Comparison of ENCODE assay signal across 28 cellular contexts in the genomic region with DNA sequence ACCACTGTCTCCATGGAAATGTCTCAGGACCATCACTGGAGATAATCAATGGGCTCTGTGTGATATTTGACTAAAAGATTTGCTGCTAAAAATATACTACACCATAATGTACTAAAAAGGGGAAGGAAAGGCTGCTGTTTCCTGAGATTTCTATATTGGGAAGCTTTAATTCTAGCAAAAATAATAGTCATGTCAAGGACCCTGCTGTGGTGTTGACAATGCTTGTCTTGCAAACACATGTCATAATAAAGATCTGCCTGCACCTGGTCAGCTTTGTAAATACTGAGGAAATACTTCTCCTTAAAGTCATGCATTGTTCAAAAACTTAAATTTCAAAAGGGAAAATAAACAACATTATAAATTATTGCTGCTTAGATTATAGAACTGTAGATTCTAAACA.
"Had no signal": no experiment of that assay in that cellular context is flagged by ENCODE, and none has a peak within 500 bp of the region (broad histone marks: within the 10 kb centered on the region; RNA-seq: fewer than 3 reads in every experiment).

No MANE protein-coding gene starts in this region.

- ATAC-seq: activated CD8-positive, alpha-beta memory T cell treated with anti-CD3 and anti-CD28 coated beads, Interleukin-2, amount 10 ng/mL, durations not matched to agents 7 days and 5 days; Panc1; Right ventricle myocardium inferior; T-cell had no signal

- H3K9me3 Mint-ChIP-seq: activated CD4-positive, alpha-beta T cell treated with anti-CD3 and anti-CD28 coated beads, Interleukin-2, amount 10 ng/mL, durations not matched to agents 24 days and 14 days had no signal

- DNase-seq: activated B cell treated with CpG ODN at 0.5 μM for 24 hours; activated CD4-positive, alpha-beta T cell treated with anti-CD3 and anti-CD28 coated beads for 1 hour; activated CD4-positive, alpha-beta T cell treated with anti-CD3 and anti-CD28 coated beads, Interleukin-2, amount 10 ng/mL, durations not matched to agents 24 days and 14 days; activated CD4-positive, alpha-beta T cell treated with anti-CD3 and anti-CD28 coated beads, Interleukin-2, amount 50 U/mL, for 48 hours; activated CD8-positive, alpha-beta memory T cell treated with anti-CD3 and anti-CD28 coated beads, Interleukin-2, amount 10 ng/mL, durations not matched to agents 7 days and 5 days; activated effector memory CD4-positive, alpha-beta T cell treated with Interleukin-2 at 50 U/mL for 16 hours; activated naive CD4-positive, alpha-beta T cell; activated T-cell treated with anti-CD3 and anti-CD28 coated beads, Interleukin-2, amount 50 U/mL, for 24 hours; aorta; caudate nucleus; colonic mucosa; Karpas-422; NCI-H1048; NCI-H1930; NCI-H446; NCI-H524; NK-92 treated with Interleukin-12 subunit alpha and Interleukin-12 subunit beta, amount 100 ng/mL, for 24 hours; OCI-M1; RPMI8226; T-cell; T-helper 2 cell; T1000 had no signal

- H3K27me3 ChIP-seq: breast epithelium, colonic mucosa had no signal

- H3K27me3 Mint-ChIP-seq: activated B cell treated with CpG ODN at 0.5 μM for 24 hours; activated CD4-positive, alpha-beta T cell treated with anti-CD3 and anti-CD28 coated beads, Interleukin-2, amount 10 ng/mL, durations not matched to agents 24 days and 14 days; activated CD8-positive, alpha-beta memory T cell treated with anti-CD3 and anti-CD28 coated beads, Interleukin-2, amount 10 ng/mL, durations not matched to agents 7 days and 5 days; activated naive CD4-positive, alpha-beta T cell treated with anti-CD3 and anti-CD28 coated beads, Interleukin-2, amount 50 U/mL, for 24 hours; activated T-cell treated with anti-CD3 and anti-CD28 coated beads, Interleukin-2, amount 50 U/mL, for 24 hours; T-cell had no signal

- H3K27ac ChIP-seq: breast epithelium, colonic mucosa, SK-N-MC had no signal

- H3K4me1 Mint-ChIP-seq: activated CD4-positive, alpha-beta T cell treated with anti-CD3 and anti-CD28 coated beads, Interleukin-2, amount 10 ng/mL, durations not matched to agents 24 days and 14 days; activated CD8-positive, alpha-beta memory T cell treated with anti-CD3 and anti-CD28 coated beads, Interleukin-2, amount 10 ng/mL, durations not matched to agents 7 days and 5 days; activated naive CD4-positive, alpha-beta T cell treated with anti-CD3 and anti-CD28 coated beads, Interleukin-2, amount 50 U/mL, for 24 hours; T-cell had no signal

- H3K36me3 ChIP-seq: breast epithelium, colonic mucosa had no signal

- H3K4me1 ChIP-seq: breast epithelium, colonic mucosa had no signal

- H3K27ac Mint-ChIP-seq: activated B cell treated with CpG ODN at 0.5 μM for 24 hours; activated CD4-positive, alpha-beta T cell treated with anti-CD3 and anti-CD28 coated beads, Interleukin-2, amount 10 ng/mL, durations not matched to agents 24 days and 14 days; activated CD8-positive, alpha-beta memory T cell treated with anti-CD3 and anti-CD28 coated beads, Interleukin-2, amount 10 ng/mL, durations not matched to agents 7 days and 5 days; activated naive CD4-positive, alpha-beta T cell treated with anti-CD3 and anti-CD28 coated beads, Interleukin-2, amount 50 U/mL, for 24 hours; activated T-cell treated with anti-CD3 and anti-CD28 coated beads, Interleukin-2, amount 50 U/mL, for 24 hours; activated T-helper 1 cell treated with anti-CD3 and anti-CD28 coated beads, Interleukin-12 subunit alpha, Interleukin-12 subunit beta, Interleukin-2, Interleukin-4 antibody, amounts not matched to agents 30 ng/mL and 10 ng/mL and 1 ng/mL, durations not matched to agents 14 hours and 24 hours and 36 hours; T-cell had no signal

- H3K4me3 Mint-ChIP-seq: activated B cell treated with CpG ODN at 0.5 μM for 24 hours; activated CD4-positive, alpha-beta T cell treated with anti-CD3 and anti-CD28 coated beads, Interleukin-2, amount 10 ng/mL, durations not matched to agents 24 days and 14 days; activated CD8-positive, alpha-beta memory T cell treated with anti-CD3 and anti-CD28 coated beads, Interleukin-2, amount 10 ng/mL, durations not matched to agents 7 days and 5 days; activated naive CD4-positive, alpha-beta T cell treated with anti-CD3 and anti-CD28 coated beads, Interleukin-2, amount 50 U/mL, for 24 hours; activated T-cell treated with anti-CD3 and anti-CD28 coated beads, Interleukin-2, amount 50 U/mL, for 24 hours; activated T-helper 1 cell treated with anti-CD3 and anti-CD28 coated beads, Interleukin-12 subunit alpha, Interleukin-12 subunit beta, Interleukin-2, Interleukin-4 antibody, amounts not matched to agents 30 ng/mL and 10 ng/mL and 1 ng/mL, durations not matched to agents 14 hours and 24 hours and 36 hours; T-cell had no signal

- H3K9me3 ChIP-seq: colonic mucosa had no signal

- H3K36me3 Mint-ChIP-seq: activated CD8-positive, alpha-beta memory T cell treated with anti-CD3 and anti-CD28 coated beads, Interleukin-2, amount 10 ng/mL, durations not matched to agents 7 days and 5 days; activated naive CD4-positive, alpha-beta T cell treated with anti-CD3 and anti-CD28 coated beads, Interleukin-2, amount 50 U/mL, for 24 hours; T-cell had no signal

- H3K4me3 ChIP-seq: breast epithelium, colonic mucosa, SK-N-MC had no signal
